Comparison of ENCODE assay signal across 8 cellular contexts in the genomic region with DNA sequence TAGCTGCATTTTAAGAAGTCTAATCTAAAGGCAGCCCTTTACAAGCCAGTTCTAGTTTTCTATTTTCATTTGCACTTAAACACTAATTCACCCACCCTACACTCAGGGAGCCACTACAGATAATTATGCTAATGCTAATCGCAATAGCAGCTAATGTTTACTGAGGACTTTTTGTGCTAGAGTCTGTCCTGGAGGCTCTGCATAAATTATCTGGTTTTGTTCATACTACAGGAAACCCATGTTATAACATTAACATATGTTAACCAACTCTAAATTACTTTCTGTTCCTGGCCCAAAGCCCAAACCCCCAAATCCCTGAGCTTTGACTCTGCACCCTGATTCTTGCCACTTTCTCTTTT. TPM values are rescaled to one million over a fixed set of nuclear protein-coding genes. Genes with fewer than 3 reads are reported as not detected.
DNase-seq lines count a peak whose midpoint lies in the region; ATAC-seq and TF ChIP-seq lines count a peak whose summit lies in the region.

No MANE protein-coding gene starts in this region.

- H3K9me3 ChIP-seq in duodenal mucosa (ENCODE audit: control insufficient read depth in 1 of 2, low read length in 2 of 2): no peaks in the 10 kb centered on the region
- H3K9me3 ChIP-seq in neuron (ENCODE audit: low read length): no peaks in the 10 kb centered on the region

- no peaks in the 10 kb centered on the region for H3K36me3 Mint-ChIP-seq in activated CD8-positive, alpha-beta memory T cell treated with anti-CD3 and anti-CD28 coated beads, Interleukin-2, amount 10 ng/mL, durations not matched to agents 7 days and 5 days

- ATAC-seq in activated CD8-positive, alpha-beta memory T cell treated with anti-CD3 and anti-CD28 coated beads, Interleukin-2, amount 10 ng/mL, durations not matched to agents 7 days and 5 days: no peak
- ATAC-seq in HG03571 (IDR thresholded peaks at IDR 0.05; ENCODE audit: unreplicated experiment): peak; percentile 13

- peak overlapping the region; percentile 73 to 84 for H3K4me3 ChIP-seq in duodenal mucosa (ENCODE audit: low read depth in 1 of 2, low read length in 2 of 2)
- peak overlapping the region; percentile 56 for H3K4me3 ChIP-seq in neuron (ENCODE audit: low read length)

- no peak overlapping the region for H3K27ac ChIP-seq in duodenal mucosa (ENCODE audit: low read depth, low read length)

- no peaks in the 10 kb centered on the region for H3K9me3 Mint-ChIP-seq in activated CD8-positive, alpha-beta memory T cell treated with anti-CD3 and anti-CD28 coated beads, Interleukin-2, amount 10 ng/mL, durations not matched to agents 7 days and 5 days (ENCODE audit: low read depth)

- DNase-seq in activated CD8-positive, alpha-beta memory T cell treated with anti-CD3 and anti-CD28 coated beads, Interleukin-2, amount 10 ng/mL, durations not matched to agents 7 days and 5 days: no peak
- no peak for DNase-seq in activated CD8-positive, alpha-beta memory T cell treated with anti-CD3 and anti-CD28 coated beads, Interleukin-2, amount 50 U/mL, for 48 hours
- DNase-seq in HEK293T (ENCODE audit: extremely low spot score) (no peak), HT-29 (ENCODE audit: low spot score) (no peak), NCI-H128 (lab: John Stamatoyannopoulos, UW; ENCODE audit: unreplicated experiment) (no peak)

- H3K4me3 Mint-ChIP-seq in activated CD8-positive, alpha-beta memory T cell treated with anti-CD3 and anti-CD28 coated beads, Interleukin-2, amount 10 ng/mL, durations not matched to agents 7 days and 5 days: peak overlapping the region; percentile 85

- H3K4me1 Mint-ChIP-seq in activated CD8-positive, alpha-beta memory T cell treated with anti-CD3 and anti-CD28 coated beads, Interleukin-2, amount 10 ng/mL, durations not matched to agents 7 days and 5 days: peaks cover 15% of the 10 kb centered on the region

- H2AFZ ChIP-seq in neuron (ENCODE audit: low read depth, low read length): no peak overlapping the region

- H3K27me3 ChIP-seq in duodenal mucosa (ENCODE audit: control insufficient read depth in 1 of 2, insufficient read depth in 2 of 2, low read length in 2 of 2) (no peaks in the 10 kb centered on the region), neuron (ENCODE audit: insufficient read depth, low read length) (peaks cover 3% of the 10 kb centered on the region)

- no peaks in the 10 kb centered on the region for H3K4me1 ChIP-seq in duodenal mucosa (ENCODE audit: control insufficient read depth in 1 of 2, insufficient read depth in 2 of 2, low read length in 2 of 2)
- H3K4me1 ChIP-seq in neuron (ENCODE audit: insufficient read depth, low read length): peaks cover 3% of the 10 kb centered on the region

- H3K36me3 ChIP-seq in duodenal mucosa (ENCODE audit: control insufficient read depth in 1 of 2, insufficient read depth in 2 of 2, low read length in 2 of 2) (no peaks in the 10 kb centered on the region), neuron (ENCODE audit: insufficient read depth, low read length) (no peaks in the 10 kb centered on the region)

- peak overlapping the region in 1 of 2 donors; percentile 61 for H3K9ac ChIP-seq in duodenal mucosa (ENCODE audit: low read depth in 1 of 2, low read length in 2 of 2)

- H3K27ac Mint-ChIP-seq in activated CD8-positive, alpha-beta memory T cell treated with anti-CD3 and anti-CD28 coated beads, Interleukin-2, amount 10 ng/mL, durations not matched to agents 7 days and 5 days: peak overlapping the region; percentile 92

- CTCF ChIA-PET in activated CD8-positive, alpha-beta memory T cell treated with anti-CD3 and anti-CD28 coated beads, Interleukin-2, amount 10 ng/mL, durations not matched to agents 7 days and 5 days (lab: Charles Lee): no interaction called here
- CTCF ChIA-PET in HEK293T (lab: Yijun Ruan, JAX): interaction anchor here (0.9 to 2.2 kb wide), 3 partner anchors 9 to 130 kb away, joined by 3 to 6 read pairs (median 3); no protein-coding TSS in a partner anchor

- POLR2A ChIA-PET in HEK293T (lab: Yijun Ruan, JAX): interaction anchor here (0.6 to 1.3 kb wide), 5 partner anchors 9 to 118 kb away, joined by 3 to 6 read pairs (median 3); no protein-coding TSS in a partner anchor

- no peaks in the 10 kb centered on the region for H3K27me3 Mint-ChIP-seq in activated CD8-positive, alpha-beta memory T cell treated with anti-CD3 and anti-CD28 coated beads, Interleukin-2, amount 10 ng/mL, durations not matched to agents 7 days and 5 days

TF ChIP-seq in HEK293T, 16 proteins besides CTCF, POLR2A, EP300 and RAD21:
- TF ChIP-seq SP1 (IDR thresholded peaks at IDR 0.05): no peak
- no peak for TF ChIP-seq BHLHE40 (IDR thresholded peaks at IDR 0.05; ENCODE audit: borderline replicate concordance)
- no peak for TF ChIP-seq SUZ12 (IDR thresholded peaks at IDR 0.05)

RNA-seq across cellular contexts. Expression of a gene that starts 0.5 kb away (rescaled TPM):
- 10 to 100 TPM in 1 of 2 experiments, 1 to 10 TPM in 1; 5.2 to 10.2 TPM for total RNA-seq in activated CD8-positive, alpha-beta memory T cell treated with anti-CD3 and anti-CD28 coated beads, Interleukin-2, amount 10 ng/mL, durations not matched to agents 7 days and 5 days
- total RNA-seq in HT-29 (2014; rRNA removed; shearing (Covaris generic)): not detected in 2 replicates
